In the genomic region with DNA sequence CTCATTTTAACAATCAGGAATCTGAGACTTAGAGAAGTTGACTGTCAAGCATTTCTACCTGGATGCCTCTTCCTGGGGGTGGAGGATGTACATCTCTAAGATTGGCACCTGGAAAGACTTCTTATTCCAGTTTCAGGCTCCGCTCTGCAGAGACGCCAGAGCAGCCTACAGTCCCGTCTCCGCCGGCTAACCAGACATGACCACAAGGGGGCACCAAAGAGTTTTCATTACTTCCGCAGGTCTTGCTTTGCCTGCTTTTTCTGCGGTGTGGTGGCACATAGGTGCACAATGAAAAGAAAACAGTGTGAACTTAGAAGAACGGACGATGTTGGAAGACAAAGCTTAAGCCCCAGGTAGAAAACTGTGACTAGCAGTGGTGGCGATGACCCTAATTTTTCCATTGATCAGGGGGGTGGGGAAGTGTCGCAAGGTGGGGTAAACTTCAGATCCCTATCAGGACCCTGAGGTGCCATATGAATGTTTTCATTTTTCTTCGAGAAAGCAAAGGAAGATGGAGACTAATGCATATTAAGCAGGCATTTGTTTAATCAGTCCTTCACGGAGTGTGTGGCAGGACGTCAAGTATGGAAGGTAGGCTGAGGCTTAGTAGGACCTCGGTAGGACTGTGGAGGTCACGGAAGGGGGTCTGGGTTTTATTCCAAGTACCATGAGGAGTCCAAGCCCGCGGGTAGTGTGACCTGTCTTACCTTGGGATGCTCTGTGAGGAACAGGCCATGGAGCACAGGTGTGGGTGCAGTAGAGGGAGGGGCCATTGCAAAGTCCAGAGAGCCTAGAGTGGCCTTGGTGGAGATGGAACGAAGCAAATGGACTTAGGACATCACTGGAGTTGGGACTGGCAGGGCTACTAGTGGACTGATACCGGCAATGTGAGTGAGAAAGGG, we compare ENCODE assay signal across 8 cellular contexts.
DNase-seq lines count a peak whose midpoint lies in the region; ATAC-seq and TF ChIP-seq lines count a peak whose summit lies in the region.

No MANE protein-coding gene starts in this region.

- no peaks in the 10 kb centered on the region for H3K36me3 Mint-ChIP-seq in progenitor cell of endocrine pancreas (ENCODE audit: insufficient read depth)

- ATAC-seq in GM21528 (IDR thresholded peaks at IDR 0.05; ENCODE audit: low FRiP score, unreplicated experiment), result peak; percentile 76
- ATAC-seq in Right ventricle myocardium superior (ENCODE audit: poor library complexity), result peak; percentile 90

- H3K27ac Mint-ChIP-seq in progenitor cell of endocrine pancreas, result no peak overlapping the region

- H3K9me3 Mint-ChIP-seq in progenitor cell of endocrine pancreas (ENCODE audit: low read depth), result no peaks in the 10 kb centered on the region

- H3K4me3 Mint-ChIP-seq in progenitor cell of endocrine pancreas (ENCODE audit: low read depth), result no peak overlapping the region

- TF ChIP-seq CTCF in progenitor cell of endocrine pancreas (IDR thresholded peaks at IDR 0.05; ENCODE audit: unreplicated experiment) (peak; percentile 88), uterus (IDR thresholded peaks at IDR 0.05) (peak; percentile 52 to 76 (median 65))

- no peaks in the 10 kb centered on the region for H3K36me3 ChIP-seq in uterus

- no peaks in the 10 kb centered on the region for H3K27me3 ChIP-seq in uterus

- DNase-seq in DMS114 treated with DMSO at 0.1 percent for 48 hours (lab: John Stamatoyannopoulos, UW; ENCODE audit: unreplicated experiment) (peak; percentile 43), LHCN-M2 (ENCODE audit: low read depth) (peak; percentile 53), SK-N-DZ (ENCODE audit: low spot score) (peak; percentile 50), Right ventricle myocardium superior (peak; percentile 66), progenitor cell of endocrine pancreas (ENCODE audit: low spot score, unreplicated experiment) (peak; percentile 73), uterus (peak; percentile 62 to 67)
- peak; percentile 67 for DNase-seq in activated naive CD4-positive, alpha-beta T cell treated with anti-CD3 and anti-CD28 coated beads, Interleukin-2, amount 50 U/mL, for 16 hours

- H3K9me3 ChIP-seq in uterus, result no peaks in the 10 kb centered on the region

- H3K27ac ChIP-seq in uterus, result no peak overlapping the region

- H3K4me1 Mint-ChIP-seq in progenitor cell of endocrine pancreas (ENCODE audit: low read depth), result no peaks in the 10 kb centered on the region

- no peak for TF ChIP-seq POLR2A in uterus (IDR thresholded peaks at IDR 0.05)

- no peak overlapping the region for H3K4me3 ChIP-seq in uterus

- peaks cover 30% of the 10 kb centered on the region for H3K27me3 Mint-ChIP-seq in progenitor cell of endocrine pancreas

- no peaks in the 10 kb centered on the region for H3K4me1 ChIP-seq in uterus

- intact Hi-C loops in Right ventricle myocardium superior (cut with DNase I), result no loop called here
- intact Hi-C loops in uterus (cut with DNase I; ENCODE audit: low total_unique reads), result no loop called here
